1 cellular context compared by ENCODE assay signal in the genomic region with DNA sequence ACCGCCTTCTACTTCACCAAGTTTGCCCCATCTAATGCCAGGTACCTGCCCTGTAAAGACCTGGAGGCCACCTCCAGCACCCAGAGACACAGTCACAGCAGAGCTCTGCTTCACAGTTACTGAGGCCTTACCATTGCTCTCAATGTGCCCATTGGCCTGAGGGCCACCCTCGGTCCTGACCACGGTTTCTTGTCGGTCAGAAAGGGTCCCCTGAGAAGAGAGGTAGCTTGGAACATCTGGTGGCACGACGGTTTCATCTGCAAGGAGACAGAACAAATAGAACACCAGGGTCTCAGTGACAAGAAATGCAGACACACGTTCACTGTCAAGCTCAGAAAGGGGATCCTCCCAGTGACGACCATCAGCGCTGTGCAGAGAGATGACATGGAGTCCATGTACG.
TF ChIP-seq lines count a peak whose summit lies in the region.

No MANE protein-coding gene starts in this region.

TF ChIP-seq in HepG2, 621 proteins besides CTCF, POLR2A, EP300 and RAD21 (continued from another document):
- TF ChIP-seq, protein P1, sequence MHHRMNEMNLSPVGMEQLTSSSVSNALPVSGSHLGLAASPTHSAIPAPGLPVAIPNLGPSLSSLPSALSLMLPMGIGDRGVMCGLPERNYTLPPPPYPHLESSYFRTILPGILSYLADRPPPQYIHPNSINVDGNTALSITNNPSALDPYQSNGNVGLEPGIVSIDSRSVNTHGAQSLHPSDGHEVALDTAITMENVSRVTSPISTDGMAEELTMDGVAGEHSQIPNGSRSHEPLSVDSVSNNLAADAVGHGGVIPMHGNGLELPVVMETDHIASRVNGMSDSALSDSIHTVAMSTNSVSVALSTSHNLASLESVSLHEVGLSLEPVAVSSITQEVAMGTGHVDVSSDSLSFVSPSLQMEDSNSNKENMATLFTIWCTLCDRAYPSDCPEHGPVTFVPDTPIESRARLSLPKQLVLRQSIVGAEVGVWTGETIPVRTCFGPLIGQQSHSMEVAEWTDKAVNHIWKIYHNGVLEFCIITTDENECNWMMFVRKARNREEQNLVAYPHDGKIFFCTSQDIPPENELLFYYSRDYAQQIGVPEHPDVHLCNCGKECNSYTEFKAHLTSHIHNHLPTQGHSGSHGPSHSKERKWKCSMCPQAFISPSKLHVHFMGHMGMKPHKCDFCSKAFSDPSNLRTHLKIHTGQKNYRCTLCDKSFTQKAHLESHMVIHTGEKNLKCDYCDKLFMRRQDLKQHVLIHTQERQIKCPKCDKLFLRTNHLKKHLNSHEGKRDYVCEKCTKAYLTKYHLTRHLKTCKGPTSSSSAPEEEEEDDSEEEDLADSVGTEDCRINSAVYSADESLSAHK (CRISPR knock-in tag; IDR thresholded peaks at IDR 0.05; ENCODE audit: borderline replicate concordance), result no peak
- no peak for TF ChIP-seq ZNF20 (CRISPR knock-in tag; IDR thresholded peaks at IDR 0.05)
- no peak for TF ChIP-seq TBL1XR1 (IDR thresholded peaks at IDR 0.05; ENCODE audit: borderline replicate concordance, low read length, partially characterized antibody)
- TF ChIP-seq, protein P2, sequence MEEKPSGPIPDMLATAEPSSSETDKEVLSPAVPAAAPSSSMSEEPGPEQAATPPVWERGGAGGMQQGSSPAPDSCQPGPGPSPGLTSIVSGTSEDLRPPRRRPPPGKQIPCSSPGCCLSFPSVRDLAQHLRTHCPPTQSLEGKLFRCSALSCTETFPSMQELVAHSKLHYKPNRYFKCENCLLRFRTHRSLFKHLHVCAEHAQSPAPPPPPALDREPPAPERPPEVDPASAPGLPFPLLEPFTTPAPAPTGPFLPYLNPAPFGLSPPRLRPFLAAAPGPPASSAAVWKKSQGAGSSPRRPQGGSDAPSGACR (CRISPR knock-in tag; IDR thresholded peaks at IDR 0.05), result no peak
- TF ChIP-seq ZNF256 (CRISPR knock-in tag; conservative IDR thresholded peaks at IDR 0.05), result no peak
- no peak for TF ChIP-seq ZNF564 (CRISPR knock-in tag; IDR thresholded peaks at IDR 0.05)
- TF ChIP-seq POLR2G (IDR thresholded peaks at IDR 0.05; ENCODE audit: low read depth, low read length), result no peak
- no peak for TF ChIP-seq ZNF546 (CRISPR knock-in tag; conservative IDR thresholded peaks at IDR 0.05)
- TF ChIP-seq, protein P3, sequence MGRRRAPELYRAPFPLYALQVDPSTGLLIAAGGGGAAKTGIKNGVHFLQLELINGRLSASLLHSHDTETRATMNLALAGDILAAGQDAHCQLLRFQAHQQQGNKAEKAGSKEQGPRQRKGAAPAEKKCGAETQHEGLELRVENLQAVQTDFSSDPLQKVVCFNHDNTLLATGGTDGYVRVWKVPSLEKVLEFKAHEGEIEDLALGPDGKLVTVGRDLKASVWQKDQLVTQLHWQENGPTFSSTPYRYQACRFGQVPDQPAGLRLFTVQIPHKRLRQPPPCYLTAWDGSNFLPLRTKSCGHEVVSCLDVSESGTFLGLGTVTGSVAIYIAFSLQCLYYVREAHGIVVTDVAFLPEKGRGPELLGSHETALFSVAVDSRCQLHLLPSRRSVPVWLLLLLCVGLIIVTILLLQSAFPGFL (CRISPR knock-in tag; IDR thresholded peaks at IDR 0.05), result no peak
- TF ChIP-seq ZNF3 (CRISPR knock-in tag; IDR thresholded peaks at IDR 0.05), result no peak
- no peak for TF ChIP-seq MLLT10 (CRISPR knock-in tag; IDR thresholded peaks at IDR 0.05)
- no peak for TF ChIP-seq TFE3 (CRISPR knock-in tag; IDR thresholded peaks at IDR 0.05)
- TF ChIP-seq MAFG (CRISPR knock-in tag; IDR thresholded peaks at IDR 0.05), result no peak
- TF ChIP-seq ZNF224 (CRISPR knock-in tag; IDR thresholded peaks at IDR 0.05), result no peak
TF ChIP-seq in HepG2: peak in this region for 0.
